In genomic region chr9:112012026-112012902, GRCh38 we compare ENCODE assay signal across 9 cellular contexts.
DNase-seq lines count a peak whose midpoint lies in the region; ATAC-seq, FAIRE-seq and TF ChIP-seq lines count a peak whose summit lies in the region.
"Had no signal": no experiment of that assay in that cellular context is flagged by ENCODE, and none has a peak within 500 bp of the region (broad histone marks: within the 10 kb centered on the region; RNA-seq: fewer than 3 reads in every experiment).

No MANE protein-coding gene starts in this region.

- H3K27ac ChIP-seq in OCI-LY7 (ENCODE audit: low read depth, low read length, poor library complexity, severe bottlenecking) (no peak overlapping the region), coronary artery (peak overlapping the region; percentile 68 to 84)
- H3K27ac ChIP-seq: SK-N-MC had no signal

- H3K4me2 ChIP-seq in OCI-LY7 (ENCODE audit: low read length): no peak overlapping the region

- H3K4me1 ChIP-seq in OCI-LY7 (ENCODE audit: insufficient read depth, low read length, poor library complexity, severe bottlenecking): peaks cover 9% of the 10 kb centered on the region

- FAIRE-seq in urothelium cell line (lab: Jason Lieb, UNC): no peak

- TF ChIP-seq CTCF in AG10803 (conservative IDR thresholded peaks at IDR 0.05; ENCODE audit: low read length) (no peak), OCI-LY7 (conservative IDR thresholded peaks at IDR 0.05; ENCODE audit: low read length) (no peak), coronary artery (IDR thresholded peaks at IDR 0.05) (no peak), mesothelial cell of epicardium (IDR thresholded peaks at IDR 0.05; ENCODE audit: unreplicated experiment) (no peak), glutamatergic neuron (IDR thresholded peaks at IDR 0.05; ENCODE audit: partially characterized antibody, unreplicated experiment) (no peak)

- no peaks in the 10 kb centered on the region for H3K79me2 ChIP-seq in OCI-LY7 (ENCODE audit: insufficient read depth, low read depth, low read length)

- H4K20me1 ChIP-seq in OCI-LY7 (ENCODE audit: insufficient read depth, low read length): no peaks in the 10 kb centered on the region

- CTCF ChIA-PET in OCI-LY7 (lab: Charles Lee; ENCODE audit: unreplicated experiment): no interaction called here

- H3K9me3 Mint-ChIP-seq in mesothelial cell of epicardium (no peaks in the 10 kb centered on the region), glutamatergic neuron (ENCODE audit: unreplicated experiment) (no peaks in the 10 kb centered on the region)

- no peaks in the 10 kb centered on the region for H3K9me2 ChIP-seq in OCI-LY7 (ENCODE audit: insufficient read depth, low read length)

- H3K4me3 ChIP-seq in AG10803 (ENCODE audit: low read length): no peak overlapping the region
- H3K4me3 ChIP-seq in OCI-LY7 (ENCODE audit: low read depth, low read length, poor library complexity, severe bottlenecking): no peak overlapping the region
- H3K4me3 ChIP-seq in coronary artery: no peak overlapping the region
- H3K4me3 ChIP-seq: SK-N-MC had no signal

- peak; percentile 94 for DNase-seq in AG10803 (ENCODE audit: low read depth)
- DNase-seq in OCI-LY7 (ENCODE audit: low spot score): peak; percentile 20
- DNase-seq in coronary artery (ENCODE audit: low spot score): no peak
- no peak for DNase-seq in mesothelial cell of epicardium (ENCODE audit: low spot score in 2 of 2, unreplicated experiment in 2 of 2)
- peak; percentile 89 for DNase-seq in urothelium cell line (ENCODE audit: low spot score)
- DNase-seq in glutamatergic neuron: no peak

- BruUV-seq in OCI-LY7 (replicated peaks; lab: Mats Ljungman, UMichigan): no TSS peak

- POLR2A ChIA-PET in OCI-LY7 (lab: Charles Lee): interaction anchor here (0.6 to 1.2 kb wide), 3 partner anchors 12 to 139 kb away, joined by 3 read pairs; no protein-coding TSS in a partner anchor

- H3K9me3 ChIP-seq in OCI-LY7 (ENCODE audit: low read length): no peaks in the 10 kb centered on the region

- ATAC-seq in GM18858 (IDR thresholded peaks at IDR 0.05; ENCODE audit: unreplicated experiment) (peak; percentile 75), HG03039 (IDR thresholded peaks at IDR 0.05; ENCODE audit: unreplicated experiment) (peak; percentile 75)

- intact Hi-C loops in OCI-LY7 (cut with micrococcal nuclease; ENCODE audit: unreplicated experiment): loop anchor here (5.0 kb wide), 1 partner anchor 60 kb away; no protein-coding TSS in a partner anchor

- H2AFZ ChIP-seq in OCI-LY7 (ENCODE audit: low read length): no peak overlapping the region

- H3K4me3 Mint-ChIP-seq in mesothelial cell of epicardium (no peak overlapping the region), glutamatergic neuron (ENCODE audit: unreplicated experiment) (no peak overlapping the region)

- H3K27ac Mint-ChIP-seq in mesothelial cell of epicardium (peak overlapping the region; percentile 45), glutamatergic neuron (ENCODE audit: unreplicated experiment) (no peak overlapping the region)

- H3K27me3 Mint-ChIP-seq in mesothelial cell of epicardium (ENCODE audit: low read depth) (no peaks in the 10 kb centered on the region), glutamatergic neuron (ENCODE audit: unreplicated experiment) (no peaks in the 10 kb centered on the region)

- H3K36me3 ChIP-seq in OCI-LY7 (ENCODE audit: insufficient read depth, low read length): no peaks in the 10 kb centered on the region

- H3K36me3 Mint-ChIP-seq in mesothelial cell of epicardium: no peaks in the 10 kb centered on the region
- no peaks in the 10 kb centered on the region for H3K36me3 Mint-ChIP-seq in glutamatergic neuron (ENCODE audit: unreplicated experiment)

- peaks cover 10% of the 10 kb centered on the region for H3K4me1 Mint-ChIP-seq in mesothelial cell of epicardium
- no peaks in the 10 kb centered on the region for H3K4me1 Mint-ChIP-seq in glutamatergic neuron (ENCODE audit: low read depth, unreplicated experiment)

Comparison
In these comparisons a context has a peak if more than half of its experiments do, and no peak if none do; other contexts are left out.
1. DNase-seq: peak in AG10803 (single experiment), OCI-LY7 (single experiment) and urothelium cell line (single experiment); none in coronary artery (single experiment), mesothelial cell of epicardium (0 of 2) and glutamatergic neuron (single experiment).